2 cellular contexts compared by ENCODE assay signal in genomic region chr19:43847246-43847645, GRCh38.
TF ChIP-seq lines count a peak whose summit lies in the region.

No MANE protein-coding gene starts in this region.

TF ChIP-seq in GM23338, 12 proteins besides CTCF, POLR2A, EP300 and RAD21:
- TF ChIP-seq EZH2phosphoT487 (IDR thresholded peaks at IDR 0.05; ENCODE audit: unreplicated experiment) (no peak), JUNB (IDR thresholded peaks at IDR 0.05; ENCODE audit: unreplicated experiment) (no peak)

TF ChIP-seq in H1, 55 proteins besides CTCF, POLR2A, EP300 and RAD21:
- TF ChIP-seq POLR2AphosphoS5 (IDR thresholded peaks at IDR 0.05; ENCODE audit: low read depth, low read length), result no peak
- peak; percentile 95 for TF ChIP-seq ZNF274 (IDR thresholded peaks at IDR 0.05; ENCODE audit: borderline replicate concordance, extremely low read depth, low read length)
